Comparison of ENCODE assay signal across 8 cellular contexts in the genomic region with DNA sequence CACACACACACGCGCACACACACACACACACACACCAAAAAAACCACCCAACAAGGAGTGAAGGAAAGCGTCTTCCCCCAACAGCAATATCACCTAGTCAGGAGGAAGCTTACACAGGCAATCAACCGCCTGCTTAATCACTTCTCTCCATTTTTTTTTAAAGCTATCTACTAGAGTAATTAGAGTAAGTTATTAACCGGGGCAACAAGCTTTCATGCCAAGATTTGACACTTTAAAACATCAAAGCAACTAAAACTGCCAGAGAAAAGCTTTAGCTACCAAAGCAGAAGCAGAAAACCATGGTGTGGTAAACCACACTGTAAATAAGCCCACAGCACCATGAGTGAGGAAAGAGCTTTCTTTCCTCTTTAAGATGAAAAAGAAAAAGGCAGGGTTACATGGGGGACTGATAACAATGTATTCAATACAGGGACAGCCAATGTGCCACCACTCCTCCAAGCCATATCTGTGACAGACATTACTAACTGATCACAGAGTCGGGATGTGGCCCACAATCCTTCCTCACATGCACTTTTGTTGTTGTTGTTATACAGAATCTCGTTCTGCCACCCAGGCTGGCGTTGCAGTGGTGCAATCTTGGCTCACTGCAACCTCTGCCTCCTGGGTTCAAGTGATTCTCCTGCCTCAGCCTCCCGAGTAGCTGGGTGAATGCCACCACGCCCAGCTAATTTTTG.
A peak's percentile ranks its signal among the peaks of the same experiment; 100 is the strongest.
DNase-seq lines count a peak whose midpoint lies in the region; ATAC-seq and TF ChIP-seq lines count a peak whose summit lies in the region.

No MANE protein-coding gene starts in this region.

- peaks cover 12 to 26% of the 10 kb centered on the region in 2 donors for H3K4me1 ChIP-seq in naive thymus-derived CD4-positive, alpha-beta T cell (ENCODE audit: control insufficient read depth in 2 of 2, insufficient read depth in 2 of 2, low read length in 2 of 2)

- peaks cover 1% of the 10 kb centered on the region for H3K36me3 Mint-ChIP-seq in activated T-helper 1 cell treated with anti-CD3 and anti-CD28 coated beads, Interleukin-12 subunit alpha, Interleukin-12 subunit beta, Interleukin-2, Interleukin-4 antibody, amounts not matched to agents 30 ng/mL and 10 ng/mL and 1 ng/mL, durations not matched to agents 14 hours and 24 hours and 36 hours (ENCODE audit: low read depth)
- H3K36me3 Mint-ChIP-seq in naive thymus-derived CD4-positive, alpha-beta T cell = peaks cover 0 to 5% (median 2%) of the 10 kb centered on the region in 5 donors
- no peaks in the 10 kb centered on the region for H3K36me3 Mint-ChIP-seq in WTC11

- H3K27ac ChIP-seq in naive thymus-derived CD4-positive, alpha-beta T cell (ENCODE audit: low read depth, low read length) = peak overlapping the region; percentile 22

- POLR2A ChIA-PET in naive thymus-derived CD4-positive, alpha-beta T cell (lab: Charles Lee) = interaction anchor here (0.7 kb wide), 1 partner anchor 11 kb away, joined by 3 read pairs; no protein-coding TSS in a partner anchor
- POLR2A ChIA-PET in WTC11 (lab: Charles Lee) = no interaction called here

- no peaks in the 10 kb centered on the region for H3K27me3 ChIP-seq in naive thymus-derived CD4-positive, alpha-beta T cell (ENCODE audit: control insufficient read depth in 2 of 2, insufficient read depth in 2 of 2, low read length in 2 of 2)

- intact Hi-C loops in activated T-helper 1 cell treated with anti-CD3 and anti-CD28 coated beads, Interleukin-12 subunit alpha, Interleukin-12 subunit beta, Interleukin-2, Interleukin-4 antibody, amounts not matched to agents 30 ng/mL and 10 ng/mL and 1 ng/mL, durations not matched to agents 14 hours and 24 hours and 36 hours (cut with micrococcal nuclease) = loop anchor here (5.0 kb wide), 1 partner anchor 289 kb away; no protein-coding TSS in a partner anchor
- intact Hi-C loops in naive thymus-derived CD4-positive, alpha-beta T cell (cut with micrococcal nuclease) = no loop called here

- H3K9me3 ChIP-seq in naive thymus-derived CD4-positive, alpha-beta T cell (ENCODE audit: control insufficient read depth in 2 of 3, low read length in 3 of 3) = no peaks in the 10 kb centered on the region

- no peak for TF ChIP-seq CTCF in WTC11 (IDR thresholded peaks at IDR 0.05)

- H3K36me3 ChIP-seq in naive thymus-derived CD4-positive, alpha-beta T cell (ENCODE audit: control insufficient read depth in 2 of 3, insufficient read depth in 3 of 3, low read length in 3 of 3) = no peaks in the 10 kb centered on the region

- ATAC-seq in HG03521 (IDR thresholded peaks at IDR 0.05; ENCODE audit: unreplicated experiment) (peak; percentile 40), WTC11 (no peak)
- ATAC-seq in naive thymus-derived CD4-positive, alpha-beta T cell = peak; percentile 80

- peak overlapping the region; percentile 32 for H3K4me3 ChIP-seq in naive thymus-derived CD4-positive, alpha-beta T cell (ENCODE audit: low read length)

- peak overlapping the region; percentile 64 for H3K27ac Mint-ChIP-seq in activated T-helper 1 cell treated with anti-CD3 and anti-CD28 coated beads, Interleukin-12 subunit alpha, Interleukin-12 subunit beta, Interleukin-2, Interleukin-4 antibody, amounts not matched to agents 30 ng/mL and 10 ng/mL and 1 ng/mL, durations not matched to agents 14 hours and 24 hours and 36 hours
- H3K27ac Mint-ChIP-seq in naive thymus-derived CD4-positive, alpha-beta T cell = peak overlapping the region; percentile 7 to 78 (median 68)
- no peak overlapping the region for H3K27ac Mint-ChIP-seq in WTC11

- no peaks in the 10 kb centered on the region for H3K9me3 Mint-ChIP-seq in activated T-helper 1 cell treated with anti-CD3 and anti-CD28 coated beads, Interleukin-12 subunit alpha, Interleukin-12 subunit beta, Interleukin-2, Interleukin-4 antibody, amounts not matched to agents 30 ng/mL and 10 ng/mL and 1 ng/mL, durations not matched to agents 14 hours and 24 hours and 36 hours
- no peaks in the 10 kb centered on the region for H3K9me3 Mint-ChIP-seq in naive thymus-derived CD4-positive, alpha-beta T cell
- H3K9me3 Mint-ChIP-seq in WTC11 = no peaks in the 10 kb centered on the region

- H3K4me1 Mint-ChIP-seq in activated T-helper 1 cell treated with anti-CD3 and anti-CD28 coated beads, Interleukin-12 subunit alpha, Interleukin-12 subunit beta, Interleukin-2, Interleukin-4 antibody, amounts not matched to agents 30 ng/mL and 10 ng/mL and 1 ng/mL, durations not matched to agents 14 hours and 24 hours and 36 hours (ENCODE audit: low read depth) = peaks cover 36% of the 10 kb centered on the region
- peaks cover 10 to 43% (median 34%) of the 10 kb centered on the region in 7 donors for H3K4me1 Mint-ChIP-seq in naive thymus-derived CD4-positive, alpha-beta T cell
- H3K4me1 Mint-ChIP-seq in WTC11 = peaks cover 5% of the 10 kb centered on the region; the same call in 1 of the 2 replicates

- H3K27me3 Mint-ChIP-seq in activated T-helper 1 cell treated with anti-CD3 and anti-CD28 coated beads, Interleukin-12 subunit alpha, Interleukin-12 subunit beta, Interleukin-2, Interleukin-4 antibody, amounts not matched to agents 30 ng/mL and 10 ng/mL and 1 ng/mL, durations not matched to agents 14 hours and 24 hours and 36 hours (ENCODE audit: insufficient read depth) = peaks cover 36% of the 10 kb centered on the region
- peaks cover 0 to 31% (median 0%) of the 10 kb centered on the region in 5 donors for H3K27me3 Mint-ChIP-seq in naive thymus-derived CD4-positive, alpha-beta T cell
- H3K27me3 Mint-ChIP-seq in WTC11 (ENCODE audit: low read depth) = no peaks in the 10 kb centered on the region

- peak; percentile 28 for DNase-seq in Daoy (ENCODE audit: low read depth)
- peak; percentile 26 for DNase-seq in activated T-helper 1 cell treated with anti-CD3 and anti-CD28 coated beads, Interleukin-12 subunit alpha, Interleukin-12 subunit beta, Interleukin-2, Interleukin-4 antibody, amounts not matched to agents 30 ng/mL and 10 ng/mL and 1 ng/mL, durations not matched to agents 14 hours and 24 hours and 36 hours (ENCODE audit: low spot score)
- peak in 6 of 9 donors; percentile 5 to 56 (median 32) for DNase-seq in naive thymus-derived CD4-positive, alpha-beta T cell
- DNase-seq in WTC11 (ENCODE audit: low spot score) = no peak
- DNase-seq in stimulated activated CD4-positive, alpha-beta T cell treated with anti-CD3 and anti-CD28 coated beads, Interleukin-2, amount 100 ng/mL, for 48 hours = no peak
- no peak for DNase-seq in RKO (ENCODE audit: low spot score)
- DNase-seq in stimulated activated CD4-positive, alpha-beta T cell treated with anti-CD3 and anti-CD28 coated beads, Interleukin-12 subunit alpha, Interleukin-12 subunit beta, amount 100 ng/mL, for 4 hours = no peak

- CTCF ChIA-PET in naive thymus-derived CD4-positive, alpha-beta T cell (lab: Charles Lee) = no interaction called here
- CTCF ChIA-PET in WTC11 (lab: Charles Lee) = no interaction called here

- H3K4me3 Mint-ChIP-seq in activated T-helper 1 cell treated with anti-CD3 and anti-CD28 coated beads, Interleukin-12 subunit alpha, Interleukin-12 subunit beta, Interleukin-2, Interleukin-4 antibody, amounts not matched to agents 30 ng/mL and 10 ng/mL and 1 ng/mL, durations not matched to agents 14 hours and 24 hours and 36 hours = peak overlapping the region; percentile 72
- H3K4me3 Mint-ChIP-seq in naive thymus-derived CD4-positive, alpha-beta T cell = peak overlapping the region; percentile 75 to 87 (median 80)
- no peak overlapping the region for H3K4me3 Mint-ChIP-seq in WTC11

TF ChIP-seq in WTC11, 78 proteins besides CTCF, POLR2A, EP300 and RAD21:
- TF ChIP-seq OVOL2 (CRISPR knock-in tag; IDR thresholded peaks at IDR 0.05; ENCODE audit: borderline replicate concordance) = no peak
- TF ChIP-seq, protein P1, sequence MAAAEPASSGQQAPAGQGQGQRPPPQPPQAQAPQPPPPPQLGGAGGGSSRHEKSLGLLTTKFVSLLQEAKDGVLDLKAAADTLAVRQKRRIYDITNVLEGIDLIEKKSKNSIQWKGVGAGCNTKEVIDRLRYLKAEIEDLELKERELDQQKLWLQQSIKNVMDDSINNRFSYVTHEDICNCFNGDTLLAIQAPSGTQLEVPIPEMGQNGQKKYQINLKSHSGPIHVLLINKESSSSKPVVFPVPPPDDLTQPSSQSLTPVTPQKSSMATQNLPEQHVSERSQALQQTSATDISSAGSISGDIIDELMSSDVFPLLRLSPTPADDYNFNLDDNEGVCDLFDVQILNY (CRISPR knock-in tag; IDR thresholded peaks at IDR 0.05) = no peak
- TF ChIP-seq KAT7 (CRISPR knock-in tag; IDR thresholded peaks at IDR 0.05; ENCODE audit: borderline replicate concordance) = no peak
- TF ChIP-seq ZBTB21 (CRISPR knock-in tag; IDR thresholded peaks at IDR 0.05; ENCODE audit: borderline replicate concordance) = no peak
TF ChIP-seq in WTC11: peak in this region for 0.

Comparison
In these comparisons a context has a peak if more than half of its experiments do, and no peak if none do; other contexts are left out.
1. DNase-seq: peak in Daoy (single experiment), activated T-helper 1 cell treated with anti-CD3 and anti-CD28 coated beads, Interleukin-12 subunit alpha, Interleukin-12 subunit beta, Interleukin-2, Interleukin-4 antibody, amounts not matched to agents 30 ng/mL and 10 ng/mL and 1 ng/mL, durations not matched to agents 14 hours and 24 hours and 36 hours (single experiment) and naive thymus-derived CD4-positive, alpha-beta T cell (6 of 9); none in WTC11 (single experiment), stimulated activated CD4-positive, alpha-beta T cell treated with anti-CD3 and anti-CD28 coated beads, Interleukin-2, amount 100 ng/mL, for 48 hours (0 of 2), RKO (single experiment) and stimulated activated CD4-positive, alpha-beta T cell treated with anti-CD3 and anti-CD28 coated beads, Interleukin-12 subunit alpha, Interleukin-12 subunit beta, amount 100 ng/mL, for 4 hours (single experiment).